21 cellular contexts compared by ENCODE assay signal in the genomic region with DNA sequence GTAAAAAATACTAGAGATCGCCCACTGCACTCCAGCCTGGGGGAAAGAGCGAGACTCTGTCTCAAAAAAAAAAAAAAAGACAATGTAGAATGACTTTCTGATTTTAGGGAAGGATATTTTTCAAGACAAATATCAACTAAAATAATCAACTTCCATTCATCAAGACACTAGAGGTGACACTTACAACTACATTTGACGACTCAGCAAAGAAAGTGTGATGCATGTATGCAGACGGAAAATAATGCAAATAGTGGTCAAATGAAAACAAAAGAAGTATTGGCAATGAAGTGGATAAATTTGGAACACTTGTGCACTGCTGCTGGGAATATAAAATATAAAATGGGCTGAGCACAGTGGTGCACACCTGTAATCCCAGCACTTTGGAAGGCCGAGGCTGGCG. TPM values are rescaled to one million over a fixed set of nuclear protein-coding genes. Genes with fewer than 3 reads are reported as not detected.
DNase-seq lines count a peak whose midpoint lies in the region; ATAC-seq, FAIRE-seq and TF ChIP-seq lines count a peak whose summit lies in the region.
"Had no signal": no experiment of that assay in that cellular context is flagged by ENCODE, and none has a peak within 500 bp of the region (broad histone marks: within the 10 kb centered on the region; RNA-seq: fewer than 3 reads in every experiment).

No MANE protein-coding gene starts in this region.

- H2BK120ac ChIP-seq in IMR-90 (ENCODE audit: low read depth, low read length): no peak overlapping the region
- H2BK120ac ChIP-seq in H1 (replicated peaks; ENCODE audit: low read depth, low read length): no peak overlapping the region

- no peak for TF ChIP-seq POLR2A in A549 (IDR thresholded peaks at IDR 0.05; ENCODE audit: low read length)
- TF ChIP-seq POLR2A in IMR-90 (IDR thresholded peaks at IDR 0.05; ENCODE audit: low read depth, low read length): no peak
- no peak for TF ChIP-seq POLR2A in H1 (IDR thresholded peaks at IDR 0.05; ENCODE audit: control extremely low read depth in 1 of 2, low read depth in 2 of 2, low read length in 2 of 2)

- peaks cover 3% of the 10 kb centered on the region for H3K27me3 Mint-ChIP-seq in GM23338 (ENCODE audit: insufficient read depth, low read depth, poor library complexity)
- H3K27me3 Mint-ChIP-seq: B cell; CD4-positive, alpha-beta T cell had no signal

- no peak overlapping the region for H3K14ac ChIP-seq in IMR-90 (replicated peaks; ENCODE audit: low read depth, low read length)
- no peak overlapping the region for H3K14ac ChIP-seq in H1 (ENCODE audit: insufficient read length)

- DNase-seq in A549 (ENCODE audit: low read depth in 1 of 2, low spot score in 1 of 2): no peak
- DNase-seq in IMR-90: no peak
- DNase-seq in H1 (ENCODE audit: low read depth in 1 of 2, low spot score in 2 of 2): no peak
- DNase-seq in GM23338 (ENCODE audit: low spot score): no peak
- DNase-seq in caudate nucleus (lab: John Stamatoyannopoulos, UW): no peak
- DNase-seq: 8988T; AML-193; Caco-2; Calu3; CD4-positive, alpha-beta T cell; CD8-positive, alpha-beta T cell; DMS79 treated with DMSO at 0.1 percent for 48 hours; GF-D8 had no signal

- no peak overlapping the region for H3K27ac ChIP-seq in A549
- H3K27ac ChIP-seq in IMR-90 (ENCODE audit: insufficient read depth, low read length): no peak overlapping the region
- H3K27ac ChIP-seq in H1 (ENCODE audit: low read depth, low read length): no peak overlapping the region
- H3K27ac ChIP-seq in GM23338 (ENCODE audit: low read depth): no peak overlapping the region
- no peak overlapping the region for H3K27ac ChIP-seq in caudate nucleus (ENCODE audit: low read depth, low read length)
- H3K27ac ChIP-seq: BLaER1 treated with 17β-estradiol and CSF1 and Interleukin-3, amounts not matched to agents 10 nM and 100 nM; C4-2B had no signal

- H3K4me2 ChIP-seq in A549 (no peak overlapping the region), IMR-90 (ENCODE audit: low read depth, low read length) (no peak overlapping the region), H1 (ENCODE audit: insufficient read depth in 1 of 2, low read depth in 2 of 2, low read length in 2 of 2) (no peak overlapping the region), GM23338 (no peak overlapping the region)
- H3K4me2 ChIP-seq: BLaER1 treated with 17β-estradiol and CSF1 and Interleukin-3, amounts not matched to agents 10 nM and 100 nM had no signal

- no peaks in the 10 kb centered on the region; the same call in 2 of the 3 replicates for H3K4me1 Mint-ChIP-seq in GM23338
- H3K4me1 Mint-ChIP-seq: B cell had no signal

- H3K4me3 Mint-ChIP-seq in GM23338: no peak overlapping the region
- H3K4me3 Mint-ChIP-seq: B cell; CD4-positive, alpha-beta T cell; CD8-positive, alpha-beta T cell had no signal

- CTCF ChIA-PET in A549 (lab: Yijun Ruan, JAX) (no interaction called here), IMR-90 (lab: Yijun Ruan, JAX) (no interaction called here), H1 (lab: Charles Lee; ENCODE audit: partially characterized antibody) (interaction anchor here (1.2 to 1.5 kb wide), 2 partner anchors 14 to 20 kb away, joined by 4 read pairs; no protein-coding TSS in a partner anchor)

- TF ChIP-seq CTCF in A549 (IDR thresholded peaks at IDR 0.05) (no peak), IMR-90 (conservative IDR thresholded peaks at IDR 0.05; ENCODE audit: low read depth, low read length) (no peak), H1 (IDR thresholded peaks at IDR 0.05; ENCODE audit: control extremely low read depth in 1 of 3, insufficient read depth in 1 of 3, low read depth in 1 of 3, low read length in 3 of 3) (no peak), GM23338 (conservative IDR thresholded peaks at IDR 0.05; ENCODE audit: low read depth in 2 of 2) (no peak)

- TF ChIP-seq EP300 in A549 (IDR thresholded peaks at IDR 0.05): no peak
- no peak for TF ChIP-seq EP300 in H1 (IDR thresholded peaks at IDR 0.05; ENCODE audit: borderline replicate concordance in 1 of 2, low read depth in 2 of 2, low read length in 2 of 2)

- no peak overlapping the region for H4K8ac ChIP-seq in IMR-90 (ENCODE audit: low read depth in 2 of 2, low read length in 2 of 2)
- no peak overlapping the region for H4K8ac ChIP-seq in H1 (ENCODE audit: extremely low read depth, insufficient read depth, low read length)

- H4K20me1 ChIP-seq in IMR-90 (ENCODE audit: insufficient read depth, low read length) (peaks cover 3% of the 10 kb centered on the region; the same call in 1 of the 2 replicates), H1 (replicated peaks in 1 of 2; ENCODE audit: control insufficient read depth in 1 of 2, insufficient read depth in 2 of 2, low read length in 2 of 2) (peaks cover 0 to 2% of the 10 kb centered on the region in 2 experiments), GM23338 (replicated peaks; ENCODE audit: insufficient read depth) (peaks cover 7% of the 10 kb centered on the region)
- H4K20me1 ChIP-seq: BLaER1 treated with 17β-estradiol and CSF1 and Interleukin-3, amounts not matched to agents 10 nM and 100 nM had no signal

- no TSS peak for BruUV-seq in IMR-90 (replicated peaks; lab: Mats Ljungman, UMichigan)

- in situ Hi-C loops in IMR-90 (cut with MboI; ENCODE audit: low sequenced_read_pairs): no loop called here

- H2BK20ac ChIP-seq in IMR-90 (ENCODE audit: low read depth, low read length) (no peak overlapping the region), H1 (ENCODE audit: low read length) (no peak overlapping the region)

- H3K4ac ChIP-seq in IMR-90 (ENCODE audit: low read depth, low read length) (no peak overlapping the region), H1 (replicated peaks; ENCODE audit: insufficient read length, low read depth, low read length) (no peak overlapping the region)

- H3K4me3 ChIP-seq in A549: no peak overlapping the region
- no peak overlapping the region for H3K4me3 ChIP-seq in IMR-90 (ENCODE audit: insufficient read depth, low read depth, low read length)
- no peak overlapping the region for H3K4me3 ChIP-seq in H1 (ENCODE audit: extremely low read depth in 1 of 4, insufficient read depth in 2 of 4, low read depth in 3 of 4, low read length in 4 of 4)
- no peak overlapping the region for H3K4me3 ChIP-seq in GM23338
- H3K4me3 ChIP-seq: BLaER1 treated with 17β-estradiol and CSF1 and Interleukin-3, amounts not matched to agents 10 nM and 100 nM had no signal

- H3K36me3 ChIP-seq in IMR-90 (ENCODE audit: control insufficient read depth, insufficient read depth, low read length): peaks cover 7% of the 10 kb centered on the region; the same call in 1 of the 2 replicates
- peaks cover 0 to 5% (median 2%) of the 10 kb centered on the region in 4 experiments; a peak in 1 of 8 replicates for H3K36me3 ChIP-seq in H1 (ENCODE audit: control insufficient read depth in 2 of 4, insufficient read depth in 4 of 4, low read length in 3 of 4)
- H3K36me3 ChIP-seq in GM23338 (ENCODE audit: insufficient read depth): peaks cover 9% of the 10 kb centered on the region; the same call in 1 of the 2 replicates

- H4K91ac ChIP-seq in IMR-90 (ENCODE audit: insufficient read depth, low read depth, low read length) (no peak overlapping the region), H1 (replicated peaks; ENCODE audit: insufficient read length, low read length) (no peak overlapping the region)

- no peak overlapping the region for H2BK15ac ChIP-seq in IMR-90 (ENCODE audit: low read depth, low read length)
- H2BK15ac ChIP-seq in H1 (ENCODE audit: low read length): no peak overlapping the region

- TF ChIP-seq RAD21 in A549 (conservative IDR thresholded peaks at IDR 0.05 in 1 of 2, IDR thresholded peaks at IDR 0.05 in 1 of 2) (no peak), IMR-90 (IDR thresholded peaks at IDR 0.05; ENCODE audit: low read length) (no peak), H1 (IDR thresholded peaks at IDR 0.05 in 1 of 2, conservative IDR thresholded peaks at IDR 0.05 in 1 of 2; ENCODE audit: low read depth in 2 of 2, low read length in 2 of 2) (no peak)

- H3F3A ChIP-seq in GM23338 (replicated peaks; ENCODE audit: low read depth): no peaks in the 10 kb centered on the region

- no peaks in the 10 kb centered on the region for H3K79me2 ChIP-seq in H1 (ENCODE audit: control insufficient read depth in 1 of 2, insufficient read depth in 2 of 2, low read length in 2 of 2)
- H3K79me2 ChIP-seq in GM23338 (replicated peaks; ENCODE audit: insufficient read depth): no peaks in the 10 kb centered on the region

- no peak overlapping the region for H2AK5ac ChIP-seq in IMR-90 (ENCODE audit: low read depth, low read length)
- no peak overlapping the region for H2AK5ac ChIP-seq in H1 (ENCODE audit: low read depth, low read length)

- H2AK9ac ChIP-seq in IMR-90 (replicated peaks; ENCODE audit: low read depth, low read length, poor library complexity): no peak overlapping the region

- intact Hi-C loops in IMR-90 (cut with micrococcal nuclease): no loop called here

- no peaks in the 10 kb centered on the region for H3K9me1 ChIP-seq in IMR-90 (ENCODE audit: insufficient read depth, low read length)

- H3K79me1 ChIP-seq in IMR-90 (ENCODE audit: low read depth in 1 of 2, low read length in 2 of 2) (0 out of 4 replicates have a peak, but pooled peaks cover 0 to 3% of the 10 kb centered on the region in 2 experiments), H1 (ENCODE audit: low read depth, low read length) (no peaks in the 10 kb centered on the region)

- H3K18ac ChIP-seq in IMR-90 (ENCODE audit: low read depth, low read length) (no peak overlapping the region), H1 (ENCODE audit: extremely low read depth, low read length) (no peak overlapping the region)

- H4K5ac ChIP-seq in IMR-90 (ENCODE audit: low read depth, low read length) (no peak overlapping the region), H1 (ENCODE audit: insufficient read length, low read depth, low read length) (no peak overlapping the region)

- H3K56ac ChIP-seq in IMR-90 (ENCODE audit: extremely low read depth, insufficient read depth, low read length) (no peak overlapping the region), H1 (replicated peaks; ENCODE audit: insufficient read length, low read depth, low read length) (no peak overlapping the region)

- POLR2A ChIA-PET in A549 (lab: Yijun Ruan, JAX) (no interaction called here), IMR-90 (lab: Charles Lee; ENCODE audit: unreplicated experiment) (no interaction called here), H1 (lab: Charles Lee; ENCODE audit: partially characterized antibody) (no interaction called here)

- ATAC-seq in A549 (no peak), IMR-90 (ENCODE audit: low read depth) (no peak), GM23338 (no peak)
- ATAC-seq: CD8-positive, alpha-beta T cell had no signal

- no peaks in the 10 kb centered on the region for H3K23me2 ChIP-seq in H1 (ENCODE audit: low read depth, low read length)

- FAIRE-seq in A549 (lab: Jason Lieb, UNC) (no peak), H1 (lab: Jason Lieb, UNC) (no peak)
- FAIRE-seq: A204.1, D721Med, G401.6, GM12891, GM19239 had no signal

- H3K27me3 ChIP-seq in IMR-90 (ENCODE audit: control insufficient read depth, insufficient read depth, low read length) (no peaks in the 10 kb centered on the region), H1 (replicated peaks in 1 of 4; ENCODE audit: control insufficient read depth in 3 of 4, extremely low read depth in 1 of 4, insufficient read depth in 3 of 4, low read length in 3 of 4) (no peaks in the 10 kb centered on the region), GM23338 (ENCODE audit: insufficient read depth) (no peaks in the 10 kb centered on the region)
- H3K27me3 ChIP-seq: BLaER1 treated with 17β-estradiol and CSF1 and Interleukin-3, amounts not matched to agents 10 nM and 100 nM had no signal

- H2BK5ac ChIP-seq in IMR-90 (ENCODE audit: low read depth, low read length, poor library complexity, severe bottlenecking) (no peak overlapping the region), H1 (ENCODE audit: low read depth, low read length) (no peak overlapping the region)

- H3K9me3 ChIP-seq in A549 (no peaks in the 10 kb centered on the region), IMR-90 (ENCODE audit: control insufficient read depth, insufficient read depth, low read length) (0 out of 2 replicates have a peak, but pooled peaks cover 2% of the 10 kb centered on the region), H1 (ENCODE audit: insufficient read depth in 2 of 2, low read depth in 1 of 2, low read length in 1 of 2) (no peaks in the 10 kb centered on the region)

- H3K9ac ChIP-seq in IMR-90 (ENCODE audit: low read depth, low read length) (no peak overlapping the region), H1 (replicated peaks in 1 of 4; ENCODE audit: extremely low read depth in 1 of 4, low read depth in 3 of 4, low read length in 3 of 4) (no peak overlapping the region)
- H3K9ac ChIP-seq: BLaER1 treated with 17β-estradiol and CSF1 and Interleukin-3, amounts not matched to agents 10 nM and 100 nM had no signal

- no peaks in the 10 kb centered on the region for H3K9me2 ChIP-seq in GM23338 (ENCODE audit: insufficient read depth)

- H3K23ac ChIP-seq in IMR-90 (ENCODE audit: low read depth, low read length): no peak overlapping the region
- H3K23ac ChIP-seq in H1 (ENCODE audit: insufficient read length): no peak overlapping the region

- 93% methylated on average over 6 of the region's 6 CpGs for WGBS in A549 (ENCODE audit: missing lambda C conversion rate)
- 100% methylated on average over 2 of the region's 6 CpGs; no CpG with 5 or more reads in 1 of the 2 experiments for WGBS in IMR-90 (ENCODE audit: extremely low coverage in 2 of 2, insufficient read length in 1 of 2), 2 experiments
- WGBS in H1 (ENCODE audit: extremely low coverage in 1 of 2, insufficient coverage in 1 of 2, insufficient read length in 1 of 2, insufficient replicate concordance in 2 of 2, low coverage in 1 of 2, low lambda C conversion rate in 2 of 2, missing lambda C conversion rate in 1 of 2), 2 experiments: 87% methylated on average over 6 of the region's 6 CpGs; no CpG with 5 or more reads in 1 of the 2 experiments

- H2AFZ ChIP-seq in IMR-90 (replicated peaks; ENCODE audit: low read length, poor library complexity): no peak overlapping the region
- no peak overlapping the region for H2AFZ ChIP-seq in H1 (ENCODE audit: low read length)
- H2AFZ ChIP-seq in GM23338: no peak overlapping the region

- dilution Hi-C loops in IMR-90 (cut with HindIII; ENCODE audit: low sequenced_read_pairs, unreplicated experiment): no loop called here

- no peak overlapping the region for H2BK12ac ChIP-seq in H1 (ENCODE audit: low read depth, low read length)

- no peak overlapping the region for H3K27ac Mint-ChIP-seq in GM23338
- H3K27ac Mint-ChIP-seq: B cell; CD4-positive, alpha-beta T cell; CD8-positive, alpha-beta T cell had no signal

- H3K4me1 ChIP-seq in A549 (no peaks in the 10 kb centered on the region), IMR-90 (ENCODE audit: control insufficient read depth, insufficient read depth, low read length) (no peaks in the 10 kb centered on the region), H1 (replicated peaks in 1 of 4; ENCODE audit: control insufficient read depth in 3 of 4, insufficient read depth in 4 of 4, low read length in 3 of 4) (peaks cover 0 to 7% (median 4%) of the 10 kb centered on the region in 4 experiments; a peak in 4 of 7 replicates), GM23338 (ENCODE audit: insufficient read depth) (0 out of 2 replicates have a peak, but pooled peaks cover 4% of the 10 kb centered on the region)
- H3K4me1 ChIP-seq: BLaER1 treated with 17β-estradiol and CSF1 and Interleukin-3, amounts not matched to agents 10 nM and 100 nM; Caco-2 had no signal

- H3K9me3 Mint-ChIP-seq in GM23338: peaks cover 13% of the 10 kb centered on the region

- H3K36me3 Mint-ChIP-seq in GM23338 (ENCODE audit: low read depth): peaks cover 51% of the 10 kb centered on the region

RNA-seq across cellular contexts. Expression of gene TMEM161A, which starts 12.2 kb away (rescaled TPM):
- 18.3 and 19.3 TPM in 2 replicates for polyA plus RNA-seq in A549 (2011; rRNA removed)
- polyA plus RNA-seq in A549 (2012; cell fraction: cytosol; rRNA removed): 43.3 and 54.9 TPM in 2 replicates
- polyA plus RNA-seq in A549 (2012; cell fraction: nucleus; rRNA removed): 141 and 184 TPM in 2 replicates
- polyA plus RNA-seq in A549 (2017; fragmentation: RNase III; extraction: RNeasy Plus Mini Kit Qiagen cat#74134 plus additional on column Dnase treatment): 19.2 to 22.1 TPM (median 21.3 TPM) in 3 replicates
- polyA minus RNA-seq in A549 (2011; rRNA and poly(A)+ RNA removed): 30.1 and 50.0 TPM in 2 replicates
- 11.1 TPM in 2 replicates for total RNA-seq in IMR-90 (2012; rRNA removed)
- polyA plus RNA-seq in IMR-90 (2012; rRNA removed): 34.8 and 45.9 TPM in 2 replicates
- polyA plus RNA-seq in IMR-90 (2012; cell fraction: cytosol; rRNA removed): 28.8 and 49.7 TPM in 2 replicates
- 80.2 and 243 TPM in 2 replicates for polyA plus RNA-seq in IMR-90 (2012; cell fraction: nucleus; rRNA removed; ENCODE audit: low replicate concordance)
- total RNA-seq in H1 (2021; fragmentation: NEBNext Ultra II Directional; extraction: Animal tissue kit (Norgen Biotek cat#: 25700)): 41.9 and 47.8 TPM in 2 replicates
- polyA plus RNA-seq in H1 (2011; rRNA removed): 103 and 153 TPM in 2 replicates
- 80.8 TPM for polyA plus RNA-seq in H1 (2011; cell fraction: cytosol; rRNA removed)
- 202 TPM for polyA plus RNA-seq in H1 (2011; cell fraction: nucleus; rRNA removed)
- 26.3 to 50.2 TPM (median 47.7 TPM) in 4 replicates for polyA plus RNA-seq in H1 (2012, experiment 1 of 2)
- polyA plus RNA-seq in H1 (2012, experiment 2 of 2): 46.4 TPM
- 62.3 TPM for polyA plus RNA-seq in H1 (2013, experiment 1 of 2)
- polyA plus RNA-seq in H1 (2013, experiment 2 of 2): 53.9 TPM
- polyA minus RNA-seq in H1 (2011; rRNA and poly(A)+ RNA removed): 46.0 and 81.2 TPM in 2 replicates
- 40.2 TPM for polyA minus RNA-seq in H1 (2011; cell fraction: cytosol; rRNA and poly(A)+ RNA removed)
- 34.3 TPM for polyA minus RNA-seq in H1 (2011; cell fraction: nucleus; rRNA and poly(A)+ RNA removed)
- 59.3 and 59.5 TPM in 2 replicates for total RNA-seq in GM23338 (2014; rRNA removed; shearing (Covaris generic))
- polyA plus RNA-seq in GM23338 (2016; fragmentation: Nextera tagmentation; extraction: Ambion mirVana): 38.0 and 38.9 TPM in 2 replicates

RNA-seq across cellular contexts. Expression of gene MEF2B, which starts 44.0 kb away (rescaled TPM):
- polyA plus RNA-seq in A549 (2011; rRNA removed) (0.10 and 0.20 TPM in 2 replicates), A549 (2017; fragmentation: RNase III; extraction: RNeasy Plus Mini Kit Qiagen cat#74134 plus additional on column Dnase treatment) (0.13 to 0.31 TPM (median 0.29 TPM) in 3 replicates), IMR-90 (2012; rRNA removed) (0.80 and 0.94 TPM in 2 replicates), H1 (2011; rRNA removed) (3.7 and 17.8 TPM in 2 replicates), GM23338 (2016; fragmentation: Nextera tagmentation; extraction: Ambion mirVana) (7.4 and 8.1 TPM in 2 replicates)
- 0.26 and 0.54 TPM in 2 replicates for polyA plus RNA-seq in A549 (2012; cell fraction: cytosol; rRNA removed)
- polyA plus RNA-seq in A549 (2012; cell fraction: nucleus; rRNA removed): 3.6 and 4.1 TPM in 2 replicates
- polyA minus RNA-seq in A549 (2011; rRNA and poly(A)+ RNA removed): 0.17 TPM in 1 of 2 replicates, not detected in the other
- total RNA-seq in IMR-90 (2012; rRNA removed): under 0.01 and 0.18 TPM in 2 replicates
- polyA plus RNA-seq in IMR-90 (2012; cell fraction: cytosol; rRNA removed): 0.35 and 0.53 TPM in 2 replicates
- 4.8 and 7.4 TPM in 2 replicates for polyA plus RNA-seq in IMR-90 (2012; cell fraction: nucleus; rRNA removed; ENCODE audit: low replicate concordance)
- 2.8 and 4.1 TPM in 2 replicates for total RNA-seq in H1 (2021; fragmentation: NEBNext Ultra II Directional; extraction: Animal tissue kit (Norgen Biotek cat#: 25700))
- polyA plus RNA-seq in H1 (2011; cell fraction: cytosol; rRNA removed): 8.9 TPM
- 17.1 TPM for polyA plus RNA-seq in H1 (2011; cell fraction: nucleus; rRNA removed)
- 1.4 to 2.8 TPM (median 1.6 TPM) in 4 replicates for polyA plus RNA-seq in H1 (2012, experiment 1 of 2)
- polyA plus RNA-seq in H1 (2012, experiment 2 of 2): 1.7 TPM
- 1.1 TPM for polyA plus RNA-seq in H1 (2013, experiment 1 of 2)
- 1.5 TPM for polyA plus RNA-seq in H1 (2013, experiment 2 of 2)
- polyA minus RNA-seq in H1 (2011; rRNA and poly(A)+ RNA removed): 0.76 and 2.1 TPM in 2 replicates
- polyA minus RNA-seq in H1 (2011; cell fraction: cytosol; rRNA and poly(A)+ RNA removed): not detected
- 1.4 TPM for polyA minus RNA-seq in H1 (2011; cell fraction: nucleus; rRNA and poly(A)+ RNA removed)
- 3.0 and 8.3 TPM in 2 replicates for total RNA-seq in GM23338 (2014; rRNA removed; shearing (Covaris generic))

Comparison
In these comparisons a context has a peak if more than half of its experiments do, and no peak if none do; other contexts are left out.
1. Of the 18 proteins assayed by ChIP-seq in both H1 and A549: peak only in H1: none; only in A549: none; in both: MAFK; in neither: 17.